8 cellular contexts compared by ENCODE assay signal in genomic region chr12:2034633-2035420, GRCh38. TPM values are rescaled to one million over a fixed set of nuclear protein-coding genes. Genes with fewer than 3 reads are reported as not detected.
A peak's percentile ranks its signal among the peaks of the same experiment; 100 is the strongest.
DNase-seq lines count a peak whose midpoint lies in the region; ATAC-seq, FAIRE-seq and TF ChIP-seq lines count a peak whose summit lies in the region.

No MANE protein-coding gene starts in this region.

- no peak overlapping the region for H3K9ac ChIP-seq in HepG2 (ENCODE audit: insufficient read depth, low read depth, low read length)

- in situ Hi-C loops in HepG2 (cut with HindIII; ENCODE audit: extremely low pct_ligation_motif_present, low pct_unique_long_range_greater_than_20kb) = loop anchor here (10.0 kb wide), 1 partner anchor 230 kb away; no protein-coding TSS in a partner anchor

- H3K36me3 Mint-ChIP-seq in activated CD4-positive, alpha-beta T cell treated with anti-CD3 and anti-CD28 coated beads, Interleukin-2, amount 10 ng/mL, durations not matched to agents 7 days and 5 days (ENCODE audit: low read depth) = no peaks in the 10 kb centered on the region
- no peaks in the 10 kb centered on the region for H3K36me3 Mint-ChIP-seq in dendritic cell treated with granulocyte-macrophage colony-stimulating factor and Interleukin-4, amounts not matched to agents 40 ng/mL and 50 ng/mL, for 4 days (ENCODE audit: low read depth)

- no peak for FAIRE-seq in HepG2 (lab: Jason Lieb, UNC)

- peaks cover 13% of the 10 kb centered on the region for H3K4me1 ChIP-seq in HepG2 (ENCODE audit: insufficient read depth, low read length)

- peak overlapping the region; percentile 41 for H3K4me3 Mint-ChIP-seq in activated CD4-positive, alpha-beta T cell treated with anti-CD3 and anti-CD28 coated beads, Interleukin-2, amount 10 ng/mL, durations not matched to agents 7 days and 5 days
- peak overlapping the region; percentile 51 for H3K4me3 Mint-ChIP-seq in dendritic cell treated with granulocyte-macrophage colony-stimulating factor and Interleukin-4, amounts not matched to agents 40 ng/mL and 50 ng/mL, for 4 days

- no peaks in the 10 kb centered on the region for H3K79me2 ChIP-seq in HepG2 (ENCODE audit: insufficient read depth, low read length)

- peak; percentile 90 for TF ChIP-seq RAD21 in HepG2 (CRISPR knock-in tag; IDR thresholded peaks at IDR 0.05)

- H3K36me3 ChIP-seq in HepG2 (replicated peaks in 1 of 2; ENCODE audit: control insufficient read depth in 1 of 2, insufficient read depth in 2 of 2, low read length in 2 of 2) = no peaks in the 10 kb centered on the region

- H3K4me1 Mint-ChIP-seq in activated CD4-positive, alpha-beta T cell treated with anti-CD3 and anti-CD28 coated beads, Interleukin-2, amount 10 ng/mL, durations not matched to agents 7 days and 5 days = peaks cover 13% of the 10 kb centered on the region
- peaks cover 15% of the 10 kb centered on the region for H3K4me1 Mint-ChIP-seq in dendritic cell treated with granulocyte-macrophage colony-stimulating factor and Interleukin-4, amounts not matched to agents 40 ng/mL and 50 ng/mL, for 4 days (ENCODE audit: low read depth)

- H3K27me3 ChIP-seq in HepG2 (ENCODE audit: control insufficient read depth in 1 of 2, insufficient read depth in 2 of 2, low read length in 2 of 2) = peaks cover 3 to 61% of the 10 kb centered on the region in 2 experiments; a peak in 4 of 5 replicates

- no peak for TF ChIP-seq EP300 in HepG2 (IDR thresholded peaks at IDR 0.05; ENCODE audit: low read depth in 2 of 2, low read length in 2 of 2)
- no peak for TF ChIP-seq EP300 in HepG2 (CRISPR knock-in tag; IDR thresholded peaks at IDR 0.05; ENCODE audit: borderline replicate concordance)

- H3K27ac ChIP-seq in HepG2 (ENCODE audit: extremely low read length, insufficient read depth, low read length) = no peak overlapping the region

- CTCF ChIA-PET in activated CD4-positive, alpha-beta T cell treated with anti-CD3 and anti-CD28 coated beads, Interleukin-2, amount 10 ng/mL, durations not matched to agents 7 days and 5 days (lab: Charles Lee) = interaction anchor here (0.6 to 2.1 kb wide), 12 partner anchors 11 to 291 kb away, joined by 3 to 8 read pairs (median 3); no protein-coding TSS in a partner anchor
- CTCF ChIA-PET in HepG2 (lab: Yijun Ruan, JAX; ENCODE audit: low intra/inter-chr PET ratio, low total read pairs) = interaction anchor here (1.2 to 1.9 kb wide), 2 partner anchors 95 to 239 kb away, joined by 4 read pairs; no protein-coding TSS in a partner anchor

- H3K4me3 ChIP-seq in HepG2 (replicated peaks in 1 of 3; ENCODE audit: insufficient read depth in 1 of 3, low read depth in 2 of 3, low read length in 3 of 3) = peak overlapping the region; percentile 6 to 65 (median 18)

- H2AFZ ChIP-seq in HepG2 (ENCODE audit: low read length) = peak overlapping the region; percentile 6

- no peaks in the 10 kb centered on the region for H3K9me3 ChIP-seq in HepG2 (ENCODE audit: low read length)

- ATAC-seq in HG03066 (IDR thresholded peaks at IDR 0.05; ENCODE audit: low read depth, unreplicated experiment) (peak; percentile 66), HepG2 (peak; percentile 98), GM18517 (IDR thresholded peaks at IDR 0.05; ENCODE audit: unreplicated experiment) (no peak)

- 20% methylated on average over 26 of the region's 47 CpGs for WGBS in HepG2 (ENCODE audit: low lambda C conversion rate)

- no peak for TF ChIP-seq POLR2A in HepG2 (IDR thresholded peaks at IDR 0.05; ENCODE audit: insufficient read depth in 1 of 2, low read depth in 2 of 2, low read length in 2 of 2)

- BruUV-seq in HepG2 (replicated peaks; lab: Mats Ljungman, UMichigan) = no TSS peak

- peaks cover 55% of the 10 kb centered on the region for H3K27me3 Mint-ChIP-seq in activated CD4-positive, alpha-beta T cell treated with anti-CD3 and anti-CD28 coated beads, Interleukin-2, amount 10 ng/mL, durations not matched to agents 7 days and 5 days
- peaks cover 66% of the 10 kb centered on the region for H3K27me3 Mint-ChIP-seq in dendritic cell treated with granulocyte-macrophage colony-stimulating factor and Interleukin-4, amounts not matched to agents 40 ng/mL and 50 ng/mL, for 4 days

- H3K27ac Mint-ChIP-seq in activated CD4-positive, alpha-beta T cell treated with anti-CD3 and anti-CD28 coated beads, Interleukin-2, amount 10 ng/mL, durations not matched to agents 7 days and 5 days = peak overlapping the region; percentile 38
- no peak overlapping the region for H3K27ac Mint-ChIP-seq in dendritic cell treated with granulocyte-macrophage colony-stimulating factor and Interleukin-4, amounts not matched to agents 40 ng/mL and 50 ng/mL, for 4 days

- H4K20me1 ChIP-seq in HepG2 (ENCODE audit: insufficient read depth, low read length) = no peaks in the 10 kb centered on the region

- intact Hi-C loops in dendritic cell treated with granulocyte-macrophage colony-stimulating factor and Interleukin-4, amounts not matched to agents 40 ng/mL and 50 ng/mL, for 4 days (cut with micrococcal nuclease) = loop anchor here (10.0 kb wide), 1 partner anchor 240 kb away; no protein-coding TSS in a partner anchor
- intact Hi-C loops in HepG2 (cut with micrococcal nuclease; ENCODE audit: unreplicated experiment) = loop anchor here (5.0 kb wide), 1 partner anchor 238 kb away; no protein-coding TSS in a partner anchor

- POLR2A ChIA-PET in activated CD4-positive, alpha-beta T cell treated with anti-CD3 and anti-CD28 coated beads, Interleukin-2, amount 10 ng/mL, durations not matched to agents 7 days and 5 days (lab: Charles Lee) = no interaction called here
- POLR2A ChIA-PET in HepG2 (lab: Yijun Ruan, JAX) = no interaction called here

- TF ChIP-seq CTCF in GM12872 (IDR thresholded peaks at IDR 0.05; ENCODE audit: insufficient read depth, low read depth, low read length) (peak; percentile 89), HepG2 (CRISPR knock-in tag; IDR thresholded peaks at IDR 0.05) (peak; percentile 92)

- H3K9me3 Mint-ChIP-seq in activated CD4-positive, alpha-beta T cell treated with anti-CD3 and anti-CD28 coated beads, Interleukin-2, amount 10 ng/mL, durations not matched to agents 7 days and 5 days = no peaks in the 10 kb centered on the region
- H3K9me3 Mint-ChIP-seq in dendritic cell treated with granulocyte-macrophage colony-stimulating factor and Interleukin-4, amounts not matched to agents 40 ng/mL and 50 ng/mL, for 4 days = no peaks in the 10 kb centered on the region

- peak overlapping the region; percentile 65 for H3K4me2 ChIP-seq in HepG2 (ENCODE audit: low read depth, low read length)

- DNase-seq in NCI-H446 (lab: John Stamatoyannopoulos, UW) (peak; percentile 72 to 93), HepG2 (ENCODE audit: low spot score) (peak; percentile 50)
- peak; percentile 82 for DNase-seq in activated CD4-positive, alpha-beta T cell treated with anti-CD3 and anti-CD28 coated beads, Interleukin-2, amount 10 ng/mL, durations not matched to agents 7 days and 5 days
- DNase-seq in stimulated activated CD4-positive, alpha-beta T cell treated with anti-CD3 and anti-CD28 coated beads, Interleukin-2, amount 100 ng/mL, for 4 hours (ENCODE audit: low read depth) = peak; percentile 79

RNA-seq across cellular contexts. Expression of gene CACNA1C, which starts 18.0 kb away (rescaled TPM):
- under 1 TPM; 0.12 to 0.15 TPM for total RNA-seq in activated CD4-positive, alpha-beta T cell treated with anti-CD3 and anti-CD28 coated beads, Interleukin-2, amount 10 ng/mL, durations not matched to agents 7 days and 5 days
- not detected in 2 replicates for total RNA-seq in HepG2 (2016; rRNA removed; fragmentation: Illumina TruSeq; extraction: Trizol)
- not detected in 2 replicates for total RNA-seq in HepG2 (2016; cell fraction: cytosol; rRNA removed; fragmentation: Illumina TruSeq; extraction: Trizol; ENCODE audit: low read depth)
- not detected in 2 replicates for total RNA-seq in HepG2 (2016; cell fraction: insoluble cytoplasmic fraction; rRNA removed; fragmentation: Illumina TruSeq; extraction: Trizol)
- not detected in 2 replicates for total RNA-seq in HepG2 (2016; cell fraction: membrane; rRNA removed; fragmentation: Illumina TruSeq; extraction: Trizol)
- not detected in 2 replicates for total RNA-seq in HepG2 (2016; cell fraction: nucleus; rRNA removed; fragmentation: Illumina TruSeq; extraction: Trizol)
- polyA plus RNA-seq in HepG2 (2011; rRNA removed) = 0.05 TPM in 1 of 2 replicates, not detected in the other
- 0.01 TPM in 2 replicates for polyA plus RNA-seq in HepG2 (2011; cell fraction: cytosol; rRNA removed)
- 0.06 and 0.19 TPM in 2 replicates for polyA plus RNA-seq in HepG2 (2011; cell fraction: nucleus; rRNA removed)
- polyA plus RNA-seq in HepG2 (2012) = 0.04 TPM in 1 of 2 replicates, not detected in the other
- not detected in 2 replicates for polyA plus RNA-seq in HepG2 (2016; cell fraction: cytosol; fragmentation: Illumina TruSeq; extraction: Trizol; ENCODE audit: low read depth)
- polyA plus RNA-seq in HepG2 (2016; cell fraction: insoluble cytoplasmic fraction; fragmentation: Illumina TruSeq; extraction: Trizol; ENCODE audit: low read depth) = not detected in 2 replicates
- not detected in 2 replicates for polyA plus RNA-seq in HepG2 (2016; cell fraction: membrane; fragmentation: Illumina TruSeq; extraction: Trizol; ENCODE audit: low read depth)
- polyA plus RNA-seq in HepG2 (2016; cell fraction: nucleus; fragmentation: Illumina TruSeq; extraction: Trizol; ENCODE audit: insufficient read depth, low read depth) = not detected in 2 replicates
- polyA minus RNA-seq in HepG2 (2011; rRNA and poly(A)+ RNA removed; ENCODE audit: low replicate concordance) = 0.06 and 0.80 TPM in 2 replicates
- not detected in 2 replicates for polyA minus RNA-seq in HepG2 (2011; cell fraction: cytosol; rRNA and poly(A)+ RNA removed)
- 0.13 and 0.37 TPM in 2 replicates for polyA minus RNA-seq in HepG2 (2011; cell fraction: nucleus; rRNA and poly(A)+ RNA removed)

RNA-seq across cellular contexts. Expression of gene DCP1B, which starts 30.6 kb away (rescaled TPM):
- 10 to 100 TPM; 14.9 to 17.5 TPM for total RNA-seq in activated CD4-positive, alpha-beta T cell treated with anti-CD3 and anti-CD28 coated beads, Interleukin-2, amount 10 ng/mL, durations not matched to agents 7 days and 5 days
- 11.4 and 12.4 TPM in 2 replicates for total RNA-seq in HepG2 (2016; rRNA removed; fragmentation: Illumina TruSeq; extraction: Trizol)
- total RNA-seq in HepG2 (2016; cell fraction: cytosol; rRNA removed; fragmentation: Illumina TruSeq; extraction: Trizol; ENCODE audit: low read depth) = 3.3 and 4.0 TPM in 2 replicates
- 9.6 and 11.0 TPM in 2 replicates for total RNA-seq in HepG2 (2016; cell fraction: insoluble cytoplasmic fraction; rRNA removed; fragmentation: Illumina TruSeq; extraction: Trizol)
- total RNA-seq in HepG2 (2016; cell fraction: membrane; rRNA removed; fragmentation: Illumina TruSeq; extraction: Trizol) = 7.1 and 7.7 TPM in 2 replicates
- 10.9 and 11.0 TPM in 2 replicates for total RNA-seq in HepG2 (2016; cell fraction: nucleus; rRNA removed; fragmentation: Illumina TruSeq; extraction: Trizol)
- polyA plus RNA-seq in HepG2 (2011; rRNA removed) = 25.3 and 27.2 TPM in 2 replicates
- 20.2 and 21.1 TPM in 2 replicates for polyA plus RNA-seq in HepG2 (2011; cell fraction: cytosol; rRNA removed)
- 14.4 and 15.0 TPM in 2 replicates for polyA plus RNA-seq in HepG2 (2011; cell fraction: nucleus; rRNA removed)
- 10.1 and 10.6 TPM in 2 replicates for polyA plus RNA-seq in HepG2 (2012)
- 2.5 and 2.6 TPM in 2 replicates for polyA plus RNA-seq in HepG2 (2016; cell fraction: cytosol; fragmentation: Illumina TruSeq; extraction: Trizol; ENCODE audit: low read depth)
- polyA plus RNA-seq in HepG2 (2016; cell fraction: insoluble cytoplasmic fraction; fragmentation: Illumina TruSeq; extraction: Trizol; ENCODE audit: low read depth) = 17.4 and 17.9 TPM in 2 replicates
- polyA plus RNA-seq in HepG2 (2016; cell fraction: membrane; fragmentation: Illumina TruSeq; extraction: Trizol; ENCODE audit: low read depth) = 4.7 and 4.9 TPM in 2 replicates
- polyA plus RNA-seq in HepG2 (2016; cell fraction: nucleus; fragmentation: Illumina TruSeq; extraction: Trizol; ENCODE audit: insufficient read depth, low read depth) = 16.0 and 16.8 TPM in 2 replicates
- polyA minus RNA-seq in HepG2 (2011; rRNA and poly(A)+ RNA removed; ENCODE audit: low replicate concordance) = 7.5 and 22.8 TPM in 2 replicates
- polyA minus RNA-seq in HepG2 (2011; cell fraction: cytosol; rRNA and poly(A)+ RNA removed) = 8.2 and 8.5 TPM in 2 replicates
- 29.7 and 35.1 TPM in 2 replicates for polyA minus RNA-seq in HepG2 (2011; cell fraction: nucleus; rRNA and poly(A)+ RNA removed)
